Comparison of ENCODE assay signal across 32 cellular contexts in genomic region chr3:14771593-14772497, GRCh38. TPM values are rescaled to one million over a fixed set of nuclear protein-coding genes. Genes with fewer than 3 reads are reported as not detected.
DNase-seq lines count a peak whose midpoint lies in the region; ATAC-seq, FAIRE-seq and TF ChIP-seq lines count a peak whose summit lies in the region.
"Had no signal": no experiment of that assay in that cellular context is flagged by ENCODE, and none has a peak within 500 bp of the region (broad histone marks: within the 10 kb centered on the region; RNA-seq: fewer than 3 reads in every experiment).

No MANE protein-coding gene starts in this region.

- TF ChIP-seq CTCF in K562 (IDR thresholded peaks at IDR 0.05 in 2 of 3, conservative IDR thresholded peaks at IDR 0.05 in 1 of 3; ENCODE audit: insufficient read depth in 2 of 3, low read depth in 1 of 3, low read length in 3 of 3), result no peak
- TF ChIP-seq CTCF in lower leg skin (IDR thresholded peaks at IDR 0.05), result no peak

- H3K9ac ChIP-seq in K562 (ENCODE audit: insufficient read depth in 1 of 2, low read depth in 2 of 2, low read length in 2 of 2), result 0 out of 4 replicates have a peak overlapping the region, but pooled peaks of 1 of the 2 experiments have one; percentile 38

- peaks cover 4% of the 10 kb centered on the region for H3K9me1 ChIP-seq in K562 (ENCODE audit: control insufficient read depth, insufficient read depth, low read length)

- CTCF ChIA-PET in K562 (lab: Yijun Ruan, JAX; ENCODE audit: low intra/inter-chr PET ratio), result interaction anchor here (0.8 kb wide), 1 partner anchor 139 kb away, joined by 3 read pairs; no protein-coding TSS in a partner anchor

- peak; percentile 48 for DNase-seq in activated effector memory CD4-positive, alpha-beta T cell treated with anti-CD3 and anti-CD28 coated beads, Interleukin-2, amount 50 U/mL, for 16 hours
- no peak for DNase-seq in activated effector memory CD4-positive, alpha-beta T cell treated with Interleukin-2 at 50 U/mL for 16 hours
- DNase-seq in K562 (ENCODE audit: extremely low read depth in 1 of 4, low spot score in 3 of 4) (peak; percentile 38 to 48 (median 42)), lower leg skin (ENCODE audit: low spot score in 2 of 2) (peak; percentile 11 to 70), dermis blood vessel endothelial cell (no peak), RKO (ENCODE audit: low spot score) (no peak), NCI-H345 treated with DMSO at 0.1 percent for 48 hours (lab: John Stamatoyannopoulos, UW; ENCODE audit: unreplicated experiment) (no peak)
- peak; percentile 7 for DNase-seq in stimulated activated CD8-positive, alpha-beta memory T cell treated with anti-CD3 and anti-CD28 coated beads, Interleukin-4, amount 100 ng/mL, for 48 hours
- DNase-seq: ACHN; activated CD4-positive, alpha-beta T cell treated with anti-CD3 and anti-CD28 coated beads, Interleukin-2, amount 50 U/mL, for 48 hours; activated naive CD4-positive, alpha-beta T cell treated with Interleukin-2 at 50 U/mL for 16 hours; effector memory CD8-positive, alpha-beta T cell; foreskin keratinocyte; GOT3; KBM-7; mesenchymal stem cell; NCI-H1417; NCI-H2081; NCI-H226; NCI-H748 treated with DMSO at 0.1 percent for 48 hours; psoas muscle; stimulated activated CD4-positive, alpha-beta T cell treated with anti-CD3 and anti-CD28 coated beads, Interleukin-1b, Interleukin-23, amount 100 ng/mL, for 48 hours had no signal

- intact Hi-C loops in K562 (cut with micrococcal nuclease) (no loop called here), lower leg skin (cut with DNase I; ENCODE audit: low total_unique reads) (no loop called here)

- H3K79me2 ChIP-seq in K562 (ENCODE audit: control insufficient read depth, insufficient read depth, low read length), result no peaks in the 10 kb centered on the region

- peaks cover 0 to 8% of the 10 kb centered on the region in 2 experiments; a peak in 2 of 5 replicates for H3K4me1 ChIP-seq in K562 (replicated peaks in 1 of 2; ENCODE audit: control insufficient read depth in 2 of 2, insufficient read depth in 2 of 2, low read length in 2 of 2)
- H3K4me1 ChIP-seq: breast epithelium, foreskin keratinocyte, heart right ventricle, psoas muscle, upper lobe of left lung had no signal

- TF ChIP-seq RAD21 in K562 (CRISPR knock-in tag; conservative IDR thresholded peaks at IDR 0.05 in 1 of 2, IDR thresholded peaks at IDR 0.05 in 1 of 2), result no peak

- POLR2A ChIA-PET in K562 (lab: Yijun Ruan, JAX), result interaction anchor here (0.6 to 1.7 kb wide), 3 partner anchors 10 to 1918 kb away, joined by 3 to 4 read pairs (median 3); no protein-coding TSS in a partner anchor

- peaks cover 3% of the 10 kb centered on the region; the same call in 1 of the 2 replicates for H4K20me1 ChIP-seq in K562 (replicated peaks; ENCODE audit: control insufficient read depth, insufficient read depth, low read length)

- H3K36me3 ChIP-seq in K562 (ENCODE audit: control insufficient read depth, insufficient read depth, low read length), result no peaks in the 10 kb centered on the region
- H3K36me3 ChIP-seq: breast epithelium, heart right ventricle, upper lobe of left lung had no signal

- H3K9me3 ChIP-seq in K562 (replicated peaks; ENCODE audit: control insufficient read depth, insufficient read depth, low read depth, low read length), result no peaks in the 10 kb centered on the region
- H3K9me3 ChIP-seq: breast epithelium, heart right ventricle, psoas muscle, upper lobe of left lung had no signal

- TF ChIP-seq POLR2A in K562 (conservative IDR thresholded peaks at IDR 0.05), result no peak
- no peak for TF ChIP-seq POLR2A in lower leg skin (IDR thresholded peaks at IDR 0.05)

- H3K27ac ChIP-seq in K562 (ENCODE audit: extremely low read depth, low read depth, low read length), result no peak overlapping the region
- H3K27ac ChIP-seq: breast epithelium, foreskin keratinocyte, heart right ventricle, psoas muscle, RWPE1, skin epidermis, upper lobe of left lung had no signal

- no peak overlapping the region for H3K4me2 ChIP-seq in K562 (ENCODE audit: insufficient read depth, low read length)

- no TSS peak for BruUV-seq in K562 (replicated peaks; lab: Mats Ljungman, UMichigan)

- peaks cover 37 to 81% of the 10 kb centered on the region in 2 experiments; a peak in 4 of 5 replicates for H3K27me3 ChIP-seq in K562 (ENCODE audit: control insufficient read depth in 2 of 2, insufficient read depth in 2 of 2, low read length in 2 of 2)
- H3K27me3 ChIP-seq: breast epithelium, heart right ventricle, upper lobe of left lung had no signal

- H3K4me3 ChIP-seq in K562, result no peak overlapping the region
- H3K4me3 ChIP-seq in lower leg skin (ENCODE audit: low read depth, poor library complexity, severe bottlenecking), result no peak overlapping the region
- H3K4me3 ChIP-seq: breast epithelium, heart right ventricle, psoas muscle, skin epidermis, upper lobe of left lung had no signal

- in situ Hi-C loops in K562 (cut with MboI), result no loop called here

- ATAC-seq in K562, result peak; percentile 49
- ATAC-seq: effector memory CD8-positive, alpha-beta T cell; esophagus mucosa; foreskin keratinocyte; heart right ventricle; psoas muscle had no signal

- TF ChIP-seq EP300 in K562 (IDR thresholded peaks at IDR 0.05; ENCODE audit: low read length), result no peak

- FAIRE-seq in K562 (lab: Jason Lieb, UNC), result no peak
- FAIRE-seq: TTC549 had no signal

- WGBS in K562 (ENCODE audit: insufficient coverage, low coverage, missing lambda C conversion rate), result 13% methylated on average over 18 of the region's 18 CpGs
- WGBS in lower leg skin, 2 donors, result 90 to 94% methylated on average over 16 of the region's 18 CpGs

- no peak overlapping the region for H2AFZ ChIP-seq in K562 (ENCODE audit: low read depth, low read length)

TF ChIP-seq in K562, 482 proteins besides CTCF, POLR2A, EP300 and RAD21:
- TF ChIP-seq TFAP4 (CRISPR knock-in tag; IDR thresholded peaks at IDR 0.05; ENCODE audit: borderline replicate concordance) (peak; percentile 66; the same call in 1 of the 2 replicates), ZNF778 (CRISPR knock-in tag; IDR thresholded peaks at IDR 0.05) (no peak)
TF ChIP-seq in K562: peak in this region for 1.

RNA-seq across cellular contexts. Expression of gene FGD5, which starts 46.9 kb away (rescaled TPM):
- not detected in 2 replicates for total RNA-seq in K562 (2011; cell fraction: chromatin; rRNA removed; ENCODE audit: low replicate concordance)
- not detected in 2 replicates for total RNA-seq in K562 (2011; cell fraction: nucleolus; rRNA removed)
- not detected in 2 replicates for total RNA-seq in K562 (2011; cell fraction: nucleoplasm; rRNA removed)
- not detected in 2 replicates for total RNA-seq in K562 (2014; rRNA removed)
- total RNA-seq in K562 (2014; rRNA removed; fragmentation: Illumina TruSeq; extraction: Trizol), result not detected in 2 replicates
- total RNA-seq in K562 (2015; rRNA removed; fragmentation: Illumina TruSeq; extraction: Trizol), result not detected in 2 replicates
- total RNA-seq in K562 (2021), result 0.13 and 0.18 TPM in 2 replicates
- polyA plus RNA-seq in K562 (2011; rRNA removed), result not detected in 2 replicates
- polyA plus RNA-seq in K562 (2011; cell fraction: cytosol; rRNA removed), result not detected in 2 replicates
- polyA plus RNA-seq in K562 (2011; cell fraction: nucleus; rRNA removed), result not detected in 2 replicates
- polyA plus RNA-seq in K562 (2012), result not detected in 2 replicates
- not detected in 2 replicates for polyA plus RNA-seq in K562 (2014; fragmentation: Illumina TruSeq; extraction: Trizol)
- polyA plus RNA-seq in K562 (2014; fragmentation: Nextera tagmentation; extraction: Ambion mirVana), result not detected
- not detected in 2 replicates for polyA plus RNA-seq in K562 (2014; rRNA removed)
- polyA minus RNA-seq in K562 (2011; rRNA and poly(A)+ RNA removed), result not detected in 2 replicates
- not detected in 2 replicates for polyA minus RNA-seq in K562 (2011; cell fraction: cytosol; rRNA and poly(A)+ RNA removed)
- not detected in 2 replicates for polyA minus RNA-seq in K562 (2011; cell fraction: nucleus; rRNA and poly(A)+ RNA removed)
- total RNA-seq in lower leg skin, result 10 to 100 TPM in 1 of 4 donors, 1 to 10 TPM in 3; 3.8 to 10.2 (median 7.6) TPM
- 103 and 196 TPM in 2 replicates for total RNA-seq in dermis blood vessel endothelial cell
- total RNA-seq: foreskin keratinocyte, HT-29, MCF 10A had no signal
- polyA plus RNA-seq: BJ, foreskin keratinocyte had no signal

Comparison
In these comparisons a context has a peak if more than half of its experiments do, and no peak if none do; other contexts are left out.
1. DNase-seq: peak in activated effector memory CD4-positive, alpha-beta T cell treated with anti-CD3 and anti-CD28 coated beads, Interleukin-2, amount 50 U/mL, for 16 hours (single experiment), K562 (4 of 4), lower leg skin (2 of 2) and stimulated activated CD8-positive, alpha-beta memory T cell treated with anti-CD3 and anti-CD28 coated beads, Interleukin-4, amount 100 ng/mL, for 48 hours (single experiment); none in activated effector memory CD4-positive, alpha-beta T cell treated with Interleukin-2 at 50 U/mL for 16 hours (single experiment), dermis blood vessel endothelial cell (single experiment), RKO (single experiment) and NCI-H345 treated with DMSO at 0.1 percent for 48 hours (single experiment).